Comparison of ENCODE assay signal across 8 cellular contexts in the genomic region with DNA sequence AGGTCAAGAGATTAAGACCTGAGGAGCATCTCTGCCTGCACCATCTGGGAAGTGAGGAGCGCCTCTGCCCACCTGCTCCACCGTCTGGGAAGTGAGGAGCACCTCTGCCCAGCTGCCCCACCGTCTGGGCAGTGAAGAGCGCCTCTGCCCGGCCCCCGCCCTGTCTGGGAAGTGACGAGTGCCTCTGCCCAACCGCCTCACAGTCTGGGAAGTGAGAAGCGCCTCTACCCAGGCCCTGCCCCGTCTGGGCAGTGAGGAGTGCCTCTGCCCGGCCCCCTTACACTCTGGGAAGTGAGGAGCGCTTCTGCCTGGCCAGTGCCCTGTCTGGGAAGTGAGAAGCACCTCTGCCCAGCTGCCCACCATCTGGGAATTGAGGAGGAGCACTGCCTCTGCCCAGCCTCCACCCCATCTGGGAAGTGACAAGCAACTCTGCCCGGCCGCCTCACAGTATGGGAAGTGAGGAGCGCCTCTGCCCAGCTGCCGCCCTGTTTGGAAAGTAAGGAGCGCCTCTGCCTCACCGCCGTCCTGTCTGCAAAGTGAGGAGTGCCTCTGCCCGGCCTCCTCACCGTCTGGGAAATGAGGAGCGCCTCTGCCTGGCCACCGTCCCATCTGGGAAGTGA.
"Had no signal": no experiment of that assay in that cellular context is flagged by ENCODE, and none has a peak within 500 bp of the region (broad histone marks: within the 10 kb centered on the region; RNA-seq: fewer than 3 reads in every experiment).

No MANE protein-coding gene starts in this region.

- FAIRE-seq: HTR-8/SVneo had no signal

- H3K9me3 ChIP-seq: HAP-1 had no signal

- H3K4me1 ChIP-seq: HAP-1 had no signal

- DNase-seq: GM23248, GOT3, H7, HFFc6, IMR-90 had no signal

- H3K4me3 ChIP-seq: GM23248, HAP-1 had no signal

- H3K27ac ChIP-seq: GM23248 had no signal

- ATAC-seq: HCT116 had no signal

- H3K36me3 ChIP-seq: HAP-1 had no signal

- H3K9ac ChIP-seq: GM23248 had no signal
